Comparison of ENCODE assay signal across 9 cellular contexts in the genomic region with DNA sequence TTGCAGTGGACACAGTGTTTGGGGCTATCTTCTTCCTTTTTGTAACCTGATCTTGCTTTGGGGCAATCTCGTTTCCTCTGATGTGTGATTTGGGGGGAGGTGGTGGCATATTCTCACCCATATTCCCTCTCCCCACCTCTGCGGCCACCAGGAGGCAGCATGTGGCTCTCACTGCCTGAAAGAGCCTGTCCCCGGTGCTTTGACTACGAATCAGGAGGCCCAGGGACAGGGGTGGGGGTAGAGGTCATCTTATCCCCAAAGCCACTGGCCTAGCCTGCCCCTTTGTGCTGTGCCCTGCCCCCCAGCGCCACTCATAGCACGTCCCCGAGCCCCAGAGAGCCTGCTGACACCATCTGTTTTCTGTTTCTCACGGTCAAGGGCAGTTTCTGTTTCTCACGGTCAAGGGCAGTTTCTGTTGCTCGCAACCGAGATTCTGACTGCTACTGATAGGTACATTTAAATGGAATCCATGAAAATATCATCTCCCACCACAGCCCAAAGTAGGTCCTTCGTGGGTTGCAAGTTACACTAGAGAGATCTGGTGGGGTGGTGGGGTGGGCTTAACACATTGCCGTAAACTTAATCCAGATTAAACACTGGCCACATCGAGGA. TPM values are rescaled to one million over a fixed set of nuclear protein-coding genes. Genes with fewer than 3 reads are reported as not detected.
DNase-seq lines count a peak whose midpoint lies in the region; ATAC-seq and TF ChIP-seq lines count a peak whose summit lies in the region.
"Had no signal": no experiment of that assay in that cellular context is flagged by ENCODE, and none has a peak within 500 bp of the region (broad histone marks: within the 10 kb centered on the region; RNA-seq: fewer than 3 reads in every experiment).

No MANE protein-coding gene starts in this region.

- peak overlapping the region; percentile 44 for H3K4me3 ChIP-seq in thoracic aorta
- H3K4me3 ChIP-seq: lung had no signal

- no peak for TF ChIP-seq CTCF in thoracic aorta (IDR thresholded peaks at IDR 0.05)

- no peaks in the 10 kb centered on the region for H3K36me3 Mint-ChIP-seq in naive B cell

- H3K27ac ChIP-seq in thoracic aorta: peak overlapping the region in 1 of 2 donors; percentile 35

- no peaks in the 10 kb centered on the region for H3K36me3 ChIP-seq in thoracic aorta

- H3K4me1 Mint-ChIP-seq in naive B cell: no peaks in the 10 kb centered on the region

- H3K4me3 Mint-ChIP-seq in naive B cell: no peak overlapping the region

- peak overlapping the region in 2 of 6 donors; percentile 29 to 78 for H3K27ac Mint-ChIP-seq in naive B cell

- peak; percentile 74 for ATAC-seq in GM18508 (IDR thresholded peaks at IDR 0.05; ENCODE audit: insufficient read depth, unreplicated experiment)
- peak; percentile 43 to 49 for ATAC-seq in naive B cell (ENCODE audit: low read depth in 2 of 2)
- no peak for ATAC-seq in thoracic aorta (ENCODE audit: insufficient number of reproducible peaks, low FRiP score, low read depth)

- in situ Hi-C loops in ACHN (cut with HindIII; ENCODE audit: low pct_ligation_motif_present, low pct_unique_long_range_greater_than_20kb, low sequenced_read_pairs): no loop called here

- H3K27me3 Mint-ChIP-seq in naive B cell: no peaks in the 10 kb centered on the region

- peak; percentile 35 for DNase-seq in ACHN
- peak; percentile 42 to 56 for DNase-seq in activated CD4-positive, alpha-beta T cell treated with anti-CD3 and anti-CD28 coated beads for 4 hours
- peak; percentile 39 for DNase-seq in effector CD4-positive, alpha-beta T cell
- DNase-seq in naive B cell: peak; percentile 15
- no peak for DNase-seq in thoracic aorta (ENCODE audit: low spot score)
- no peak for DNase-seq in kidney glomerular epithelial cell (lab: John Stamatoyannopoulos, UW)

- TF ChIP-seq EP300 in Ishikawa (IDR thresholded peaks at IDR 0.05; ENCODE audit: borderline replicate concordance): no peak

- no peaks in the 10 kb centered on the region for H3K9me3 Mint-ChIP-seq in naive B cell

- no peaks in the 10 kb centered on the region for H3K27me3 ChIP-seq in thoracic aorta (replicated peaks; ENCODE audit: insufficient read depth)

- H3K9me3 ChIP-seq in thoracic aorta: no peaks in the 10 kb centered on the region

- peak; percentile 40; the same call in 1 of the 2 replicates for TF ChIP-seq RAD21 in Ishikawa (IDR thresholded peaks at IDR 0.05; ENCODE audit: low read depth)

- peaks cover 11 to 20% of the 10 kb centered on the region in 2 donors for H3K4me1 ChIP-seq in thoracic aorta (ENCODE audit: control insufficient read depth in 1 of 2, low read depth in 2 of 2)

TF ChIP-seq in Ishikawa, 13 proteins besides CTCF, POLR2A, EP300 and RAD21:
- TF ChIP-seq CREB1 (IDR thresholded peaks at IDR 0.05; ENCODE audit: low read depth): no peak
- TF ChIP-seq FOXM1 (IDR thresholded peaks at IDR 0.05; ENCODE audit: borderline replicate concordance, low read depth): no peak
- no peak for TF ChIP-seq ZBTB7A (IDR thresholded peaks at IDR 0.05; ENCODE audit: low read depth)
- no peak for TF ChIP-seq REST (IDR thresholded peaks at IDR 0.05; ENCODE audit: low read depth)
- no peak for TF ChIP-seq NFIC (IDR thresholded peaks at IDR 0.05)
- no peak for TF ChIP-seq YY1 (IDR thresholded peaks at IDR 0.05; ENCODE audit: low read depth)
- TF ChIP-seq TAF1 (IDR thresholded peaks at IDR 0.05; ENCODE audit: low read depth): no peak
- TF ChIP-seq USF1 (IDR thresholded peaks at IDR 0.05): no peak
- no peak for TF ChIP-seq TCF12 (IDR thresholded peaks at IDR 0.05; ENCODE audit: low read depth)
- TF ChIP-seq, protein P1, sequence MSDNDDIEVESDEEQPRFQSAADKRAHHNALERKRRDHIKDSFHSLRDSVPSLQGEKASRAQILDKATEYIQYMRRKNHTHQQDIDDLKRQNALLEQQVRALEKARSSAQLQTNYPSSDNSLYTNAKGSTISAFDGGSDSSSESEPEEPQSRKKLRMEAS (IDR thresholded peaks at IDR 0.05): no peak
- no peak for TF ChIP-seq TEAD4 (IDR thresholded peaks at IDR 0.05)
- TF ChIP-seq CEBPB (IDR thresholded peaks at IDR 0.05): no peak
- TF ChIP-seq EGR1 (IDR thresholded peaks at IDR 0.05): no peak

RNA-seq across cellular contexts. Expression of gene PHYH, which starts 28.2 kb away (rescaled TPM):
- polyA plus RNA-seq in naive B cell (ENCODE audit: low read depth in 6 of 6): 10 to 100 TPM in 3 of 6 donors, 1 to 10 TPM in 3; 7.0 to 15.3 (median 8.8) TPM
- total RNA-seq in thoracic aorta: 10 to 100 TPM; 23.8 to 27.1 TPM

RNA-seq across cellular contexts. Expression of gene UCMA, which starts 37.5 kb away (rescaled TPM):
- not detected for polyA plus RNA-seq in naive B cell (ENCODE audit: low read depth in 6 of 6)
- not detected for total RNA-seq in thoracic aorta
- polyA plus RNA-seq: lung had no signal

Comparison
In these comparisons a context has a peak if more than half of its experiments do, and no peak if none do; other contexts are left out.
1. DNase-seq: peak in ACHN (single experiment), activated CD4-positive, alpha-beta T cell treated with anti-CD3 and anti-CD28 coated beads for 4 hours (2 of 2), effector CD4-positive, alpha-beta T cell (single experiment) and naive B cell (single experiment); none in thoracic aorta (single experiment) and kidney glomerular epithelial cell (single experiment).